ENCODE assay signal across 8 cellular contexts in the genomic region with DNA sequence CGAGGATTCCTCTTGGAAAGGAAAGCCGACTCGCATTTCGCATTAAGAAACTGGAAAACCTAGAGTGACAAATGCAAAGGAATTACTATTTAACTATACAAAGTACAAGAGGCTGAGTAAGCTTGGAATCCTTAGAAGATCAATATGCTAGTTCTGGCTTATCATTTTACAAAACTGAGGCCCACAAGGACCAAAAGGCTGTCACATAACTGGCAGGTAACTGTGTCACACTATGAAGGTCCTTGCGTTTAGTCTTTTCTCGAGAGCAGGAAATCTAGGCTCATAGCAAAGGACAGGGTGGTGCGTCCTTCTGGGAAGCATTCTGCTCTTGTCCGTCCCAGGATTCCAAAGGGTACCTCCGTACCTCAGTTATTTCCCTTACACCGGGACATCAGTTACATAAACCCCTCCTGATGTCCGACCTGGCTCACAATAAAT. TPM values are rescaled to one million over a fixed set of nuclear protein-coding genes. Genes with fewer than 3 reads are reported as not detected.
A peak's percentile ranks its signal among the peaks of the same experiment; 100 is the strongest.
DNase-seq lines count a peak whose midpoint lies in the region; ATAC-seq and TF ChIP-seq lines count a peak whose summit lies in the region.

No MANE protein-coding gene starts in this region.

- peak overlapping the region; percentile 88 for H3K27ac ChIP-seq in HUES64 (ENCODE audit: low read depth, low read length)

- H3K9ac ChIP-seq in HUES64 (ENCODE audit: low read depth, low read length): peak overlapping the region; percentile 99

- peak overlapping the region; percentile 85 for H3K4me3 ChIP-seq in HUES64 (ENCODE audit: low read length)
- peak overlapping the region; percentile 84 for H3K4me3 ChIP-seq in choroid plexus epithelial cell (ENCODE audit: low read depth, low read length)
- peak overlapping the region; percentile 88 for H3K4me3 ChIP-seq in mononuclear cell (ENCODE audit: low read length)

- ATAC-seq in GM19372 (IDR thresholded peaks at IDR 0.05; ENCODE audit: low read depth, unreplicated experiment): peak; percentile 2
- no peak for ATAC-seq in GM18861 (IDR thresholded peaks at IDR 0.05; ENCODE audit: unreplicated experiment)
- ATAC-seq in HG02678 (IDR thresholded peaks at IDR 0.05; ENCODE audit: unreplicated experiment): no peak

- DNase-seq in choroid plexus epithelial cell (ENCODE audit: low read depth): peak; percentile 36
- no peak for DNase-seq in DMS153 (lab: John Stamatoyannopoulos, UW)
- DNase-seq in stimulated activated naive CD4-positive, alpha-beta T cell treated with Interleukin-2 at 50 U/mL for 16 hours (lab: John Stamatoyannopoulos, UW): no peak

- H3K9me3 ChIP-seq in HUES64 (ENCODE audit: insufficient read depth, low read depth, low read length) (no peaks in the 10 kb centered on the region), mononuclear cell (ENCODE audit: low read depth, low read length) (no peaks in the 10 kb centered on the region)

- H3K27me3 ChIP-seq in HUES64 (ENCODE audit: insufficient read depth, low read length): no peaks in the 10 kb centered on the region
- no peaks in the 10 kb centered on the region for H3K27me3 ChIP-seq in mononuclear cell (ENCODE audit: insufficient read depth, low read length)

- 6% methylated on average over 11 of the region's 11 CpGs for WGBS in HUES64

- peaks cover 53% of the 10 kb centered on the region for H3K36me3 ChIP-seq in HUES64 (ENCODE audit: insufficient read depth, low read length)

- no peak for TF ChIP-seq CTCF in choroid plexus epithelial cell (conservative IDR thresholded peaks at IDR 0.05; ENCODE audit: low read depth, low read length)

- H3K4me1 ChIP-seq in HUES64 (ENCODE audit: insufficient read depth, low read length) (peaks cover 18% of the 10 kb centered on the region; the same call in 1 of the 2 replicates), mononuclear cell (ENCODE audit: insufficient read depth, low read length) (peaks cover 42% of the 10 kb centered on the region)

RNA-seq across cellular contexts. Expression of a gene that starts 0.6 kb away (rescaled TPM):
- polyA plus RNA-seq in HUES64 (2013, experiment 1 of 2): 2,302 TPM
- polyA plus RNA-seq in HUES64 (2013, experiment 2 of 2): 2,440 TPM
- 2,166 TPM for total RNA-seq in mononuclear cell

RNA-seq across cellular contexts. Expression of a gene that starts 9.0 kb away (rescaled TPM):
- polyA plus RNA-seq in HUES64 (2013, experiment 1 of 2): 7.9 TPM
- polyA plus RNA-seq in HUES64 (2013, experiment 2 of 2): 8.2 TPM
- total RNA-seq in mononuclear cell: 96.2 TPM

RNA-seq across cellular contexts. Expression of a gene that starts 38.5 kb away (rescaled TPM):
- polyA plus RNA-seq in HUES64 (2013, experiment 1 of 2): 6.0 TPM
- 7.0 TPM for polyA plus RNA-seq in HUES64 (2013, experiment 2 of 2)
- total RNA-seq in mononuclear cell: 8.8 TPM
